9 cellular contexts compared by ENCODE assay signal in genomic region chr18:11857177-11857887, GRCh38. TPM values are rescaled to one million over a fixed set of nuclear protein-coding genes. Genes with fewer than 3 reads are reported as not detected.
DNase-seq lines count a peak whose midpoint lies in the region; ATAC-seq, FAIRE-seq and TF ChIP-seq lines count a peak whose summit lies in the region.
"Had no signal": no experiment of that assay in that cellular context is flagged by ENCODE, and none has a peak within 500 bp of the region (broad histone marks: within the 10 kb centered on the region; RNA-seq: fewer than 3 reads in every experiment).

No MANE protein-coding gene starts in this region.

- H3K79me2 ChIP-seq in GM12878 (ENCODE audit: control insufficient read depth, insufficient read depth, low read length): peaks cover 12% of the 10 kb centered on the region

- H3K27me3 ChIP-seq in GM12878 (replicated peaks in 1 of 2; ENCODE audit: control insufficient read depth in 2 of 2, insufficient read depth in 2 of 2, low read length in 1 of 2) (no peaks in the 10 kb centered on the region; a peak in 1 of 4 replicates), small intestine (ENCODE audit: control insufficient read depth in 2 of 2, insufficient read depth in 2 of 2, low read length in 2 of 2) (no peaks in the 10 kb centered on the region)

- 51% methylated on average over 11 of the region's 11 CpGs for WGBS in GM12878 (ENCODE audit: insufficient coverage, insufficient replicate concordance, low lambda C conversion rate, missing lambda C conversion rate)
- 11 to 37% (median 18%) methylated on average over 11 of the region's 11 CpGs for WGBS in small intestine, 3 donors

- no peak overlapping the region for H3K27ac ChIP-seq in GM12878 (ENCODE audit: control insufficient read depth, insufficient read depth)
- H3K27ac ChIP-seq in small intestine (ENCODE audit: low read depth in 1 of 2, low read length in 1 of 2): peak overlapping the region; percentile 63 to 90

- H3K36me3 ChIP-seq in GM12878 (ENCODE audit: control insufficient read depth in 2 of 2, insufficient read depth in 2 of 2, low read length in 1 of 2) (no peaks in the 10 kb centered on the region), small intestine (ENCODE audit: control insufficient read depth in 2 of 2, insufficient read depth in 2 of 2, low read length in 2 of 2) (no peaks in the 10 kb centered on the region)

- H3K9ac ChIP-seq in GM12878 (ENCODE audit: control insufficient read depth, insufficient read depth, low read length): no peak overlapping the region

- H3K4me1 Mint-ChIP-seq in activated CD4-positive, alpha-beta T cell treated with anti-CD3 and anti-CD28 coated beads for 36 hours: peaks cover 20% of the 10 kb centered on the region

- no peak for TF ChIP-seq EP300 in GM12878 (IDR thresholded peaks at IDR 0.05; ENCODE audit: borderline replicate concordance in 1 of 2, control insufficient read depth in 1 of 2, low read depth in 2 of 2, low read length in 2 of 2)

- intact Hi-C loops in GM12878 (cut with micrococcal nuclease; ENCODE audit: unreplicated experiment): no loop called here
- intact Hi-C loops in activated CD4-positive, alpha-beta T cell treated with anti-CD3 and anti-CD28 coated beads for 36 hours (cut with DNase I, micrococcal nuclease): no loop called here

- no peaks in the 10 kb centered on the region for H3K27me3 Mint-ChIP-seq in activated CD4-positive, alpha-beta T cell treated with anti-CD3 and anti-CD28 coated beads for 36 hours

- no peak overlapping the region for H3K27ac Mint-ChIP-seq in activated CD4-positive, alpha-beta T cell treated with anti-CD3 and anti-CD28 coated beads for 36 hours

- SMC1A ChIA-PET in GM12878 (lab: Charles Lee; ENCODE audit: uncharacterized antibody, unreplicated experiment): no interaction called here

- H4K20me1 ChIP-seq in GM12878 (ENCODE audit: control insufficient read depth, insufficient read depth): no peaks in the 10 kb centered on the region

- RAD21 ChIA-PET in GM12878 (lab: Charles Lee; ENCODE audit: unreplicated experiment): no interaction called here

- TF ChIP-seq CTCF in AG09309 (IDR thresholded peaks at IDR 0.05; ENCODE audit: control insufficient read depth, insufficient read depth, low read depth, low read length, missing control alignments) (no peak), GM12878 (IDR thresholded peaks at IDR 0.05 in 2 of 3, conservative IDR thresholded peaks at IDR 0.05 in 1 of 3; ENCODE audit: control insufficient read depth in 2 of 3, extremely low read depth in 1 of 3, insufficient read depth in 1 of 3, low read depth in 3 of 3, low read length in 3 of 3) (no peak)

- ATAC-seq in GM12878 (no peak), GM21447 (IDR thresholded peaks at IDR 0.05; ENCODE audit: unreplicated experiment) (no peak)
- no peak for ATAC-seq in activated CD4-positive, alpha-beta T cell treated with anti-CD3 and anti-CD28 coated beads for 36 hours

- POLR2A ChIA-PET in GM12878 (lab: Charles Lee): no interaction called here
- POLR2A ChIA-PET in activated CD4-positive, alpha-beta T cell treated with anti-CD3 and anti-CD28 coated beads for 36 hours (lab: Charles Lee): no interaction called here

- no peak overlapping the region for H3K4me2 ChIP-seq in GM12878 (ENCODE audit: control insufficient read depth, insufficient read depth)

- H3K4me3 Mint-ChIP-seq in activated CD4-positive, alpha-beta T cell treated with anti-CD3 and anti-CD28 coated beads for 36 hours: no peak overlapping the region

- H3K4me1 ChIP-seq in GM12878 (ENCODE audit: control insufficient read depth, insufficient read depth, low read length) (peaks cover 7% of the 10 kb centered on the region), small intestine (ENCODE audit: control insufficient read depth in 2 of 2, insufficient read depth in 1 of 2, low read depth in 1 of 2, low read length in 1 of 2) (peaks cover 8 to 18% of the 10 kb centered on the region in 2 donors)

- FAIRE-seq in GM12878 (lab: Jason Lieb, UNC) (no peak), small intestine (lab: Jason Lieb, UNC) (no peak)
- FAIRE-seq: endometrium had no signal

- H3K4me3 ChIP-seq in AG09309 (ENCODE audit: control insufficient read depth, low read depth, low read length) (no peak overlapping the region), GM12878 (no peak overlapping the region), small intestine (ENCODE audit: low read depth in 1 of 2, low read length in 2 of 2) (no peak overlapping the region)

- peaks cover 3% of the 10 kb centered on the region for H3K36me3 Mint-ChIP-seq in activated CD4-positive, alpha-beta T cell treated with anti-CD3 and anti-CD28 coated beads for 36 hours (ENCODE audit: low read depth)

- H2AFZ ChIP-seq in GM12878 (ENCODE audit: control insufficient read depth, low read depth, low read length): no peak overlapping the region

- H3K9me3 ChIP-seq in GM12878 (replicated peaks; ENCODE audit: control insufficient read depth, insufficient read depth, low read length) (no peaks in the 10 kb centered on the region), small intestine (ENCODE audit: control insufficient read depth, low read depth) (no peaks in the 10 kb centered on the region)

- no peaks in the 10 kb centered on the region for H3K9me3 Mint-ChIP-seq in activated CD4-positive, alpha-beta T cell treated with anti-CD3 and anti-CD28 coated beads for 36 hours (ENCODE audit: low read depth)

- in situ Hi-C loops in GM12878 (cut with MboI): no loop called here

- TF ChIP-seq POLR2A in GM12878 (IDR thresholded peaks at IDR 0.05; ENCODE audit: low read depth, low read length): no peak

- CTCF ChIA-PET in GM12878 (lab: Yijun Ruan, JAX): no interaction called here
- CTCF ChIA-PET in activated CD4-positive, alpha-beta T cell treated with anti-CD3 and anti-CD28 coated beads for 36 hours (lab: Charles Lee): no interaction called here

- DNase-seq in AG09309 (ENCODE audit: low read depth) (peak; percentile 91), HuH-7 (ENCODE audit: low spot score) (peak; percentile 89), GM12878 (ENCODE audit: low read depth, low spot score) (no peak), iris pigment epithelial cell (ENCODE audit: low read depth) (peak; percentile 99), small intestine (peak; percentile 97), NCI-H1694 (lab: John Stamatoyannopoulos, UW) (no peak)
- no peak for DNase-seq in activated CD4-positive, alpha-beta T cell treated with anti-CD3 and anti-CD28 coated beads for 36 hours

- no peak for TF ChIP-seq RAD21 in GM12878 (IDR thresholded peaks at IDR 0.05; ENCODE audit: insufficient read depth, low read depth, low read length)

- no TSS peak for BruUV-seq in GM12878 (replicated peaks; lab: Mats Ljungman, UMichigan)

RNA-seq across cellular contexts. Expression of gene CHMP1B, which starts 6.1 kb away (rescaled TPM):
- total RNA-seq in GM12878 (2013; cell fraction: nucleolus; rRNA removed): 23.6 and 24.0 TPM in 2 replicates
- total RNA-seq in GM12878 (2014; rRNA removed): 17.8 and 21.1 TPM in 2 replicates
- total RNA-seq in GM12878 (2014; rRNA removed; fragmentation: Illumina TruSeq; extraction: Trizol): 19.0 and 19.9 TPM in 2 replicates
- 14.4 and 15.1 TPM in 2 replicates for total RNA-seq in GM12878 (2021)
- 10.6 TPM for polyA plus RNA-seq in GM12878 (2011; ENCODE audit: low read depth)
- polyA plus RNA-seq in GM12878 (2011; rRNA removed): 20.4 and 25.7 TPM in 2 replicates
- polyA plus RNA-seq in GM12878 (2011; cell fraction: cytosol; rRNA removed): 17.4 and 20.5 TPM in 2 replicates
- polyA plus RNA-seq in GM12878 (2011; cell fraction: nucleus; rRNA removed): 10.6 and 13.5 TPM in 2 replicates
- 15.8 and 16.9 TPM in 2 replicates for polyA plus RNA-seq in GM12878 (2012)
- 15.4 and 18.1 TPM in 2 replicates for polyA plus RNA-seq in GM12878 (2014; fragmentation: Illumina TruSeq; extraction: Trizol)
- polyA plus RNA-seq in GM12878 (2014; fragmentation: Nextera tagmentation; extraction: Ambion mirVana): 10 to 100 TPM in 1 of 2 experiments, 1 to 10 TPM in 1; 8.5 to 12.1 TPM
- polyA plus RNA-seq in GM12878 (2014; rRNA removed): 17.4 and 20.1 TPM in 2 replicates
- 10 to 100 TPM; 22.0 to 24.0 TPM for polyA plus RNA-seq in GM12878 (2016; fragmentation: Nextera tagmentation; extraction: Ambion mirVana)
- polyA minus RNA-seq in GM12878 (2011; rRNA and poly(A)+ RNA removed): 13.7 and 15.6 TPM in 2 replicates
- 6.0 and 9.0 TPM in 2 replicates for polyA minus RNA-seq in GM12878 (2011; cell fraction: cytosol; rRNA and poly(A)+ RNA removed)
- polyA minus RNA-seq in GM12878 (2011; cell fraction: nucleus; rRNA and poly(A)+ RNA removed): 8.1 and 9.9 TPM in 2 replicates
- 10 to 100 TPM; 38.1 to 71.3 (median 64.9) TPM for polyA plus RNA-seq in small intestine
- total RNA-seq in activated CD4-positive, alpha-beta T cell treated with anti-CD3 and anti-CD28 coated beads for 36 hours: 10 to 100 TPM; 20.4 to 20.9 TPM

RNA-seq across cellular contexts. Expression of gene MPPE1, which starts 50.8 kb away (rescaled TPM):
- 62.0 and 65.4 TPM in 2 replicates for total RNA-seq in GM12878 (2013; cell fraction: nucleolus; rRNA removed)
- total RNA-seq in GM12878 (2014; rRNA removed): 24.9 and 26.4 TPM in 2 replicates
- 14.5 and 17.5 TPM in 2 replicates for total RNA-seq in GM12878 (2014; rRNA removed; fragmentation: Illumina TruSeq; extraction: Trizol)
- total RNA-seq in GM12878 (2021): 24.0 and 31.5 TPM in 2 replicates
- polyA plus RNA-seq in GM12878 (2011; ENCODE audit: low read depth): 12.3 TPM
- polyA plus RNA-seq in GM12878 (2011; rRNA removed): 32.3 and 33.5 TPM in 2 replicates
- polyA plus RNA-seq in GM12878 (2011; cell fraction: cytosol; rRNA removed): 16.8 and 24.6 TPM in 2 replicates
- polyA plus RNA-seq in GM12878 (2011; cell fraction: nucleus; rRNA removed): 75.7 and 80.6 TPM in 2 replicates
- polyA plus RNA-seq in GM12878 (2012): 14.2 and 17.6 TPM in 2 replicates
- polyA plus RNA-seq in GM12878 (2014; fragmentation: Illumina TruSeq; extraction: Trizol): 18.6 and 19.5 TPM in 2 replicates
- 10 to 100 TPM; 13.8 to 15.6 TPM for polyA plus RNA-seq in GM12878 (2014; fragmentation: Nextera tagmentation; extraction: Ambion mirVana)
- polyA plus RNA-seq in GM12878 (2014; rRNA removed): 27.7 and 33.6 TPM in 2 replicates
- 10 to 100 TPM; 30.3 to 34.5 TPM for polyA plus RNA-seq in GM12878 (2016; fragmentation: Nextera tagmentation; extraction: Ambion mirVana)
- 22.8 and 26.5 TPM in 2 replicates for polyA minus RNA-seq in GM12878 (2011; rRNA and poly(A)+ RNA removed)
- 7.2 and 12.5 TPM in 2 replicates for polyA minus RNA-seq in GM12878 (2011; cell fraction: cytosol; rRNA and poly(A)+ RNA removed)
- 21.8 and 43.2 TPM in 2 replicates for polyA minus RNA-seq in GM12878 (2011; cell fraction: nucleus; rRNA and poly(A)+ RNA removed)
- polyA plus RNA-seq in small intestine: 10 to 100 TPM; 23.9 to 27.6 (median 25.0) TPM
- total RNA-seq in activated CD4-positive, alpha-beta T cell treated with anti-CD3 and anti-CD28 coated beads for 36 hours: 10 to 100 TPM; 22.4 to 29.6 TPM

Comparison
In these comparisons a context has a peak if more than half of its experiments do, and no peak if none do; other contexts are left out.
1. DNase-seq: peak in AG09309 (single experiment), HuH-7 (single experiment), iris pigment epithelial cell (single experiment) and small intestine (single experiment); none in GM12878 (single experiment), activated CD4-positive, alpha-beta T cell treated with anti-CD3 and anti-CD28 coated beads for 36 hours (single experiment) and NCI-H1694 (single experiment).